11 cellular contexts compared by ENCODE assay signal in genomic region chr2:177246000-177246399, GRCh38. TPM values are rescaled to one million over a fixed set of nuclear protein-coding genes. Genes with fewer than 3 reads are reported as not detected.
DNase-seq lines count a peak whose midpoint lies in the region; ATAC-seq, FAIRE-seq and TF ChIP-seq lines count a peak whose summit lies in the region.
"Had no signal": no experiment of that assay in that cellular context is flagged by ENCODE, and none has a peak within 500 bp of the region (broad histone marks: within the 10 kb centered on the region; RNA-seq: fewer than 3 reads in every experiment).

No MANE protein-coding gene starts in this region.

- in situ Hi-C loops in mammary epithelial cell (cut with MboI; ENCODE audit: low sequenced_read_pairs in 2 of 2), result no loop called here

- no peak for FAIRE-seq in GM19239 (lab: Jason Lieb, UNC)

- peaks cover 49% of the 10 kb centered on the region for H3K4me1 Mint-ChIP-seq in MCF 10A (ENCODE audit: insufficient read depth, unreplicated experiment)
- H3K4me1 Mint-ChIP-seq in type B pancreatic cell (ENCODE audit: unreplicated experiment), result peaks cover 38% of the 10 kb centered on the region

- ATAC-seq in lung (ENCODE audit: insufficient read depth, low FRiP score) (no peak), HG03342 (IDR thresholded peaks at IDR 0.05; ENCODE audit: unreplicated experiment) (no peak)
- ATAC-seq: activated CD4-positive, CD25-positive, alpha-beta regulatory T cell treated with anti-CD3 and anti-CD28 coated beads, Interleukin-2, amount 50 U/mL, for 24 hours had no signal

- H3K4me1 ChIP-seq in mammary epithelial cell (ENCODE audit: insufficient read depth, low read length) (peaks cover 36% of the 10 kb centered on the region), adipocyte (ENCODE audit: control insufficient read depth, insufficient read depth, low read length) (peaks cover 76% of the 10 kb centered on the region), lung (ENCODE audit: control insufficient read depth in 2 of 2, insufficient read depth in 2 of 2, low read length in 2 of 2) (peaks cover 32 to 50% of the 10 kb centered on the region in 2 donors)

- CTCF ChIA-PET in MCF 10A (lab: Yijun Ruan, JAX), result interaction anchor here (0.7 to 1.7 kb wide), 4 partner anchors 9 to 83 kb away, joined by 3 to 7 read pairs (median 4); no protein-coding TSS in a partner anchor
- CTCF ChIA-PET in mammary epithelial cell (lab: Charles Lee; ENCODE audit: low non-redundant PET), result no interaction called here

- H3K36me3 Mint-ChIP-seq in MCF 10A (ENCODE audit: insufficient read depth, unreplicated experiment), result peaks cover 81% of the 10 kb centered on the region
- H3K36me3 Mint-ChIP-seq in type B pancreatic cell, result peaks cover 12% of the 10 kb centered on the region

- H3K9me3 Mint-ChIP-seq in MCF 10A (ENCODE audit: unreplicated experiment) (no peaks in the 10 kb centered on the region), type B pancreatic cell (no peaks in the 10 kb centered on the region)

- no peak overlapping the region for H3K4me2 ChIP-seq in mammary epithelial cell (ENCODE audit: insufficient read depth, low read depth, low read length)
- H3K4me2 ChIP-seq: BLaER1 had no signal

- peaks cover 99% of the 10 kb centered on the region for H3K79me2 ChIP-seq in mammary epithelial cell (ENCODE audit: insufficient read depth, low read length)

- H3K27me3 ChIP-seq in mammary epithelial cell (ENCODE audit: insufficient read depth, low read length) (no peaks in the 10 kb centered on the region), adipocyte (replicated peaks; ENCODE audit: control insufficient read depth, insufficient read depth, low read length) (no peaks in the 10 kb centered on the region), lung (ENCODE audit: control insufficient read depth, insufficient read depth) (no peaks in the 10 kb centered on the region)
- H3K27me3 ChIP-seq: BLaER1 had no signal

- no peak overlapping the region for H3K4me3 Mint-ChIP-seq in MCF 10A (ENCODE audit: unreplicated experiment)
- no peak overlapping the region for H3K4me3 Mint-ChIP-seq in type B pancreatic cell

- no peaks in the 10 kb centered on the region for H3K27me3 Mint-ChIP-seq in MCF 10A (ENCODE audit: insufficient read depth, unreplicated experiment)
- no peaks in the 10 kb centered on the region for H3K27me3 Mint-ChIP-seq in type B pancreatic cell

- peak overlapping the region; percentile 83 for H3K27ac Mint-ChIP-seq in MCF 10A (ENCODE audit: low read depth, unreplicated experiment)
- H3K27ac Mint-ChIP-seq in type B pancreatic cell, result peak overlapping the region; percentile 81

- H3K27ac ChIP-seq in mammary epithelial cell (ENCODE audit: insufficient read depth, low read depth, low read length) (no peak overlapping the region), lung (ENCODE audit: low read depth in 1 of 2, low read length in 1 of 2) (peak overlapping the region; percentile 11 to 67)
- H3K27ac ChIP-seq: BLaER1 had no signal

- 27% methylated on average over 3 of the region's 3 CpGs for whole genome bisulfite sequencing in mammary epithelial cell (ENCODE audit: low coverage, missing lambda C conversion rate)
- 38 to 68% methylated on average over 3 of the region's 3 CpGs for WGBS in lung, 2 donors

- DNase-seq in MCF 10A (ENCODE audit: unreplicated experiment), result peak; percentile 17
- DNase-seq in mammary epithelial cell, result no peak
- no peak for DNase-seq in adipocyte (ENCODE audit: low read depth)
- no peak for DNase-seq in lung (ENCODE audit: low spot score)
- DNase-seq in type B pancreatic cell (ENCODE audit: extremely low spot score, unreplicated experiment), result no peak
- DNase-seq in stimulated activated CD4-positive, alpha-beta T cell treated with anti-CD3 and anti-CD28 coated beads, Interleukin-4, amount 100 ng/mL, for 1 hour, result no peak
- DNase-seq in GM19239 (ENCODE audit: insufficient read length, low spot score), result no peak
- DNase-seq: NCI-H1092 treated with DMSO at 0.1 percent for 48 hours had no signal

- BruUV-seq in MCF 10A (replicated peaks; lab: Mats Ljungman, UMichigan) (no TSS peak), mammary epithelial cell (replicated peaks; lab: Mats Ljungman, UMichigan) (no TSS peak)

- no peak overlapping the region for H3K9ac ChIP-seq in mammary epithelial cell (ENCODE audit: insufficient read depth, low read length)
- peak overlapping the region; percentile 54 for H3K9ac ChIP-seq in adipocyte (ENCODE audit: low read length)
- H3K9ac ChIP-seq: BLaER1 had no signal

- intact Hi-C loops in MCF 10A (cut with micrococcal nuclease), result no loop called here
- intact Hi-C loops in mammary epithelial cell (cut with micrococcal nuclease), result no loop called here

- H3K36me3 ChIP-seq in mammary epithelial cell (ENCODE audit: insufficient read depth, low read length), result peaks cover 3% of the 10 kb centered on the region
- H3K36me3 ChIP-seq in adipocyte (ENCODE audit: control insufficient read depth, insufficient read depth, low read length, severe bottlenecking), result no peaks in the 10 kb centered on the region
- H3K36me3 ChIP-seq in lung (ENCODE audit: control insufficient read depth in 2 of 2, insufficient read depth in 2 of 2, low read length in 2 of 2), result no peaks in the 10 kb centered on the region

- POLR2A ChIA-PET in MCF 10A (lab: Yijun Ruan, JAX), result interaction anchor here (0.6 to 1.4 kb wide), 8 partner anchors 12 to 69 kb away, joined by 3 to 6 read pairs (median 4); partner anchors contain the start of gene NFE2L2

- no peaks in the 10 kb centered on the region for H3K9me3 ChIP-seq in mammary epithelial cell (replicated peaks; ENCODE audit: insufficient read depth, low read length)
- no peaks in the 10 kb centered on the region for H3K9me3 ChIP-seq in adipocyte (ENCODE audit: control insufficient read depth, low read length)
- H3K9me3 ChIP-seq in lung (ENCODE audit: control insufficient read depth in 2 of 2, insufficient read depth in 1 of 2, low read length in 1 of 2), result no peaks in the 10 kb centered on the region
- H3K9me3 ChIP-seq: BLaER1 had no signal

- H3K4me3 ChIP-seq in mammary epithelial cell (replicated peaks in 1 of 3; ENCODE audit: insufficient read depth in 1 of 3, low read depth in 2 of 3, low read length in 3 of 3) (no peak overlapping the region), adipocyte (ENCODE audit: low read length) (peak overlapping the region; percentile 36), lung (no peak overlapping the region)
- H3K4me3 ChIP-seq: BLaER1 had no signal

- H2AFZ ChIP-seq in mammary epithelial cell (ENCODE audit: low read depth, low read length), result no peak overlapping the region

- TF ChIP-seq CTCF in MCF 10A (IDR thresholded peaks at IDR 0.05; ENCODE audit: unreplicated experiment) (no peak), mammary epithelial cell (conservative IDR thresholded peaks at IDR 0.05 in 1 of 2, IDR thresholded peaks at IDR 0.05 in 1 of 2; ENCODE audit: extremely low read depth in 1 of 2, insufficient read depth in 1 of 2, low read depth in 1 of 2, low read length in 2 of 2) (no peak), lung (IDR thresholded peaks at IDR 0.05; ENCODE audit: control extremely low read depth, extremely low read depth) (no peak), type B pancreatic cell (conservative IDR thresholded peaks at IDR 0.05) (no peak)

- dilution Hi-C loops in mammary epithelial cell (cut with HindIII; ENCODE audit: low sequenced_read_pairs), result loop anchor here (5.0 kb wide), 1 partner anchor 86 kb away; no protein-coding TSS in a partner anchor

- H4K20me1 ChIP-seq in mammary epithelial cell (ENCODE audit: insufficient read depth, low read length), result peaks cover 9% of the 10 kb centered on the region

RNA-seq across cellular contexts. Expression of gene NFE2L2, which starts 18.5 kb away (rescaled TPM):
- 135 and 180 TPM in 2 replicates for total RNA-seq in MCF 10A (2022)
- total RNA-seq in mammary epithelial cell, result 100 to 1,000 TPM in 1 of 2 donors, 10 to 100 TPM in 1; 88.7 to 112 TPM
- polyA plus RNA-seq in mammary epithelial cell, result 107 TPM
- polyA minus RNA-seq in mammary epithelial cell, result 116 TPM
- 100 to 1,000 TPM in 1 of 2 donors, 10 to 100 TPM in 1; 94.6 to 145 TPM for total RNA-seq in lung
- 10 to 100 TPM; 45.5 to 66.6 TPM for polyA plus RNA-seq in lung
- 74.7 and 95.0 TPM in 2 replicates for total RNA-seq in type B pancreatic cell (ENCODE audit: low replicate concordance)

RNA-seq across cellular contexts. Expression of gene HNRNPA3, which starts 33.4 kb away (rescaled TPM):
- total RNA-seq in MCF 10A (2022) (142 and 179 TPM in 2 replicates), mammary epithelial cell (100 to 1,000 TPM in 1 of 2 donors, 10 to 100 TPM in 1; 18.2 to 196 TPM), lung (100 to 1,000 TPM; 155 to 164 TPM), type B pancreatic cell (ENCODE audit: low replicate concordance) (203 and 304 TPM in 2 replicates)
- polyA plus RNA-seq in mammary epithelial cell (59.9 TPM), lung (100 to 1,000 TPM; 169 to 182 TPM)
- 29.6 TPM for polyA minus RNA-seq in mammary epithelial cell
